In genomic region chr1:25890249-25891034, GRCh38 we compare ENCODE assay signal across 2 cellular contexts.
A peak's percentile ranks its signal among the peaks of the same experiment; 100 is the strongest.
TF ChIP-seq lines count a peak whose summit lies in the region.

No MANE protein-coding gene starts in this region.

TF ChIP-seq in A549, 52 proteins besides CTCF, POLR2A, EP300 and RAD21:
- peak; percentile 90 for TF ChIP-seq HOXB13 (CRISPR knock-in tag; IDR thresholded peaks at IDR 0.05; ENCODE audit: low read depth)
- TF ChIP-seq RARB (CRISPR knock-in tag; IDR thresholded peaks at IDR 0.05) = peak; percentile 25; the same call in 1 of the 2 replicates
- TF ChIP-seq FOSL2 (IDR thresholded peaks at IDR 0.05) = no peak
- peak; percentile 56 for TF ChIP-seq FOSL2 (CRISPR knock-in tag; IDR thresholded peaks at IDR 0.05)
- no peak for TF ChIP-seq BCL3 (IDR thresholded peaks at IDR 0.05)
- TF ChIP-seq HEYL (CRISPR knock-in tag; IDR thresholded peaks at IDR 0.05) = 0 out of 2 replicates have a peak, but pooled peaks have one; percentile 19
- peak; percentile 72; the same call in 1 of the 2 replicates for TF ChIP-seq ZNF302 (CRISPR knock-in tag; IDR thresholded peaks at IDR 0.05)
- TF ChIP-seq ATOH8 (CRISPR knock-in tag; IDR thresholded peaks at IDR 0.05; ENCODE audit: low read depth) = peak; percentile 78
- TF ChIP-seq NFE2L2 (conservative IDR thresholded peaks at IDR 0.05; ENCODE audit: low read length) = no peak
- TF ChIP-seq EHF (CRISPR knock-in tag; IDR thresholded peaks at IDR 0.05) = 0 out of 2 replicates have a peak, but pooled peaks have one; percentile 34
- peak; percentile 84 for TF ChIP-seq HOXB5 (CRISPR knock-in tag; IDR thresholded peaks at IDR 0.05)

TF ChIP-seq in H1, 55 proteins besides CTCF, POLR2A, EP300 and RAD21:
- TF ChIP-seq SRF (IDR thresholded peaks at IDR 0.05; ENCODE audit: low read depth, low read length) (no peak), RNF2 (IDR thresholded peaks at IDR 0.05; ENCODE audit: borderline replicate concordance, low read depth, low read length, missing control alignments, poor library complexity, severe bottlenecking) (no peak)
TF ChIP-seq in H1: peak in this region for 0.
